9 cellular contexts compared by ENCODE assay signal in genomic region chr5:78221964-78222451, GRCh38.
DNase-seq lines count a peak whose midpoint lies in the region; ATAC-seq and TF ChIP-seq lines count a peak whose summit lies in the region.
"Had no signal": no experiment of that assay in that cellular context is flagged by ENCODE, and none has a peak within 500 bp of the region (broad histone marks: within the 10 kb centered on the region; RNA-seq: fewer than 3 reads in every experiment).

No MANE protein-coding gene starts in this region.

- H3K9me3 ChIP-seq in trophoblast cell (ENCODE audit: insufficient read depth, low read depth, low read length) (no peaks in the 10 kb centered on the region), mesenchymal stem cell (ENCODE audit: control insufficient read depth, low read length) (peaks cover 24% of the 10 kb centered on the region), suprapubic skin (peaks cover 4% of the 10 kb centered on the region)

- H2AK5ac ChIP-seq in trophoblast cell (ENCODE audit: low read length) (no peak overlapping the region), mesenchymal stem cell (ENCODE audit: low read length, severe bottlenecking) (no peak overlapping the region)

- no peak overlapping the region for H4K12ac ChIP-seq in trophoblast cell (ENCODE audit: low read depth, low read length)

- ATAC-seq in HG03442 (IDR thresholded peaks at IDR 0.05; ENCODE audit: unreplicated experiment): peak; percentile 99

- no peak for TF ChIP-seq POLR2A in suprapubic skin (IDR thresholded peaks at IDR 0.05)

- no peak overlapping the region for H2BK12ac ChIP-seq in trophoblast cell (ENCODE audit: low read length)
- H2BK12ac ChIP-seq in mesenchymal stem cell (ENCODE audit: low read length in 2 of 2): no peak overlapping the region

- H3K79me1 ChIP-seq in trophoblast cell (ENCODE audit: low read length) (no peaks in the 10 kb centered on the region), mesenchymal stem cell (replicated peaks; ENCODE audit: low read length, poor library complexity, severe bottlenecking) (peaks cover 8% of the 10 kb centered on the region)

- no peak overlapping the region for H3K4ac ChIP-seq in trophoblast cell (ENCODE audit: low read depth, low read length)
- H3K4ac ChIP-seq in mesenchymal stem cell (ENCODE audit: low read depth in 1 of 2, low read length in 2 of 2): no peak overlapping the region

- H2AFZ ChIP-seq in trophoblast cell (ENCODE audit: insufficient read depth, low read length, poor library complexity) (no peak overlapping the region), mesenchymal stem cell (ENCODE audit: low read depth, low read length) (no peak overlapping the region)

- H3K4me2 ChIP-seq in trophoblast cell (ENCODE audit: low read length): no peak overlapping the region
- H3K4me2 ChIP-seq in mesenchymal stem cell (ENCODE audit: low read length, poor library complexity, severe bottlenecking): no peak overlapping the region

- no CpG with 5 or more reads among the region's 2 CpGs for WGBS in trophoblast cell (ENCODE audit: extremely low coverage, insufficient coverage, insufficient read length)
- whole genome bisulfite sequencing in mesenchymal stem cell: 79% methylated on average over 2 of the region's 2 CpGs
- 77% methylated on average over 2 of the region's 2 CpGs for WGBS in suprapubic skin

- H2BK120ac ChIP-seq in trophoblast cell (ENCODE audit: insufficient read depth, low read length, poor library complexity): no peak overlapping the region
- H2BK120ac ChIP-seq in mesenchymal stem cell (ENCODE audit: low read depth, low read length): no peak overlapping the region

- H4K91ac ChIP-seq in trophoblast cell (ENCODE audit: low read depth, low read length) (no peak overlapping the region), mesenchymal stem cell (ENCODE audit: low read length) (no peak overlapping the region)

- H3K27ac ChIP-seq in VCaP (no peak overlapping the region), trophoblast cell (ENCODE audit: low read depth, low read length) (no peak overlapping the region), mesenchymal stem cell (ENCODE audit: low read length, poor library complexity, severe bottlenecking) (no peak overlapping the region), suprapubic skin (no peak overlapping the region)
- H3K27ac ChIP-seq: upper lobe of left lung had no signal

- TF ChIP-seq CTCF in GM20000 (IDR thresholded peaks at IDR 0.05; ENCODE audit: extremely low read depth, missing control alignments) (peak; percentile 4), VCaP (conservative IDR thresholded peaks at IDR 0.05) (peak; percentile 49), suprapubic skin (IDR thresholded peaks at IDR 0.05) (no peak)

- no peak overlapping the region for H3K23ac ChIP-seq in trophoblast cell (ENCODE audit: low read length)
- H3K23ac ChIP-seq in mesenchymal stem cell (ENCODE audit: low read length in 2 of 2): no peak overlapping the region

- H3K36me3 ChIP-seq in trophoblast cell (ENCODE audit: control insufficient read depth in 1 of 2, insufficient read depth in 2 of 2, low read length in 2 of 2) (peaks cover 2 to 6% of the 10 kb centered on the region in 2 experiments), mesenchymal stem cell (ENCODE audit: control insufficient read depth in 1 of 2, insufficient read depth in 2 of 2, low read depth in 1 of 2, low read length in 2 of 2) (peaks cover 7 to 64% of the 10 kb centered on the region in 2 experiments), suprapubic skin (peaks cover 46% of the 10 kb centered on the region)

- DNase-seq in ELF-1 (ENCODE audit: low read depth, low spot score) (peak; percentile 30), GM20000 (ENCODE audit: low spot score) (peak; percentile 72), trophoblast cell (peak; percentile 10 to 53), mesenchymal stem cell (no peak), suprapubic skin (ENCODE audit: low spot score in 2 of 2) (no peak)
- no peak for DNase-seq in activated effector memory CD4-positive, alpha-beta T cell treated with Interleukin-2 at 50 U/mL for 16 hours
- DNase-seq: upper lobe of left lung had no signal

- no peaks in the 10 kb centered on the region for H3K79me2 ChIP-seq in trophoblast cell (ENCODE audit: control insufficient read depth, insufficient read depth, low read length, poor library complexity)

- H3K4me3 ChIP-seq in trophoblast cell (ENCODE audit: low read depth, low read length) (no peak overlapping the region), mesenchymal stem cell (ENCODE audit: insufficient read depth in 1 of 2, low read depth in 1 of 2, low read length in 2 of 2) (no peak overlapping the region), suprapubic skin (no peak overlapping the region)
- H3K4me3 ChIP-seq: upper lobe of left lung had no signal

- H4K8ac ChIP-seq in trophoblast cell (ENCODE audit: low read depth, low read length) (no peak overlapping the region), mesenchymal stem cell (ENCODE audit: low read length) (no peak overlapping the region)

- no peaks in the 10 kb centered on the region for H3K4me1 ChIP-seq in trophoblast cell (ENCODE audit: control insufficient read depth in 1 of 2, insufficient read depth in 2 of 2, low read length in 2 of 2)
- H3K4me1 ChIP-seq in mesenchymal stem cell (ENCODE audit: control insufficient read depth, insufficient read depth, low read depth, low read length): peaks cover 2% of the 10 kb centered on the region
- H3K4me1 ChIP-seq in suprapubic skin: no peaks in the 10 kb centered on the region
- H3K4me1 ChIP-seq: upper lobe of left lung had no signal

- no peak for TF ChIP-seq EP300 in suprapubic skin (IDR thresholded peaks at IDR 0.05)

- H3K27me3 ChIP-seq in trophoblast cell (ENCODE audit: insufficient read depth, low read length) (no peaks in the 10 kb centered on the region), mesenchymal stem cell (ENCODE audit: control insufficient read depth in 1 of 2, insufficient read depth in 1 of 2, low read length in 2 of 2) (no peaks in the 10 kb centered on the region), suprapubic skin (no peaks in the 10 kb centered on the region)
- H3K27me3 ChIP-seq: upper lobe of left lung had no signal

- H2BK5ac ChIP-seq in trophoblast cell (ENCODE audit: low read depth, low read length, poor library complexity) (no peak overlapping the region), mesenchymal stem cell (ENCODE audit: low read depth, low read length, poor library complexity, severe bottlenecking) (no peak overlapping the region)

- H3K14ac ChIP-seq in trophoblast cell (ENCODE audit: low read length) (no peak overlapping the region), mesenchymal stem cell (ENCODE audit: low read length in 2 of 2) (no peak overlapping the region)

- no peak overlapping the region for H2BK15ac ChIP-seq in mesenchymal stem cell (ENCODE audit: low read depth, poor library complexity, severe bottlenecking)

- H3K9ac ChIP-seq in trophoblast cell (ENCODE audit: low read length) (no peak overlapping the region), mesenchymal stem cell (ENCODE audit: low read length) (no peak overlapping the region)

- H3K18ac ChIP-seq in trophoblast cell (ENCODE audit: low read length) (no peak overlapping the region), mesenchymal stem cell (ENCODE audit: low read depth in 1 of 2, low read length in 2 of 2) (no peak overlapping the region)

Comparison
In these comparisons a context has a peak if more than half of its experiments do, and no peak if none do; other contexts are left out.
1. DNase-seq: peak in ELF-1 (single experiment), GM20000 (single experiment) and trophoblast cell (2 of 2); none in activated effector memory CD4-positive, alpha-beta T cell treated with Interleukin-2 at 50 U/mL for 16 hours (single experiment), mesenchymal stem cell (single experiment) and suprapubic skin (0 of 2).
2. CTCF ChIP-seq: peak in GM20000 (single experiment) and VCaP (single experiment); none in suprapubic skin (0 of 2).